21 cellular contexts compared by ENCODE assay signal in the genomic region with DNA sequence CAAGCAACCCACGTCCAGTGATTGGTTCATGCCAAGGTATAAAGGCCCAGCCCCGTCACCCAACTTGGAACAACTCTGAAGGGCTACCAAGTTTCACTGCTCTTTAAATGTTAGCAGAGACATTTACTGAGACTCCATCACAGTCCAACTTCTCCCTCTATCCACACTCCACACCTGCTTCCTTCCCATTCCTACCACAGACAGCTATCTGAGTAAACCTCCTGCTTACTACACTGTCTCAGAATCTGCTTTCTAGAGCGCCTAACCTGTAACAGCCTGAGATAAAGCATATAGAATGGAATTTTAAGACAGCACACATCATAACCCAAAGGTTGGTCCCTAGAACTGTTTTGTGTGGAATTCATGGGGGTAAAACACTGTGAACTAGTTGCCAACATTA.
DNase-seq lines count a peak whose midpoint lies in the region; ATAC-seq and TF ChIP-seq lines count a peak whose summit lies in the region.
"Had no signal": no experiment of that assay in that cellular context is flagged by ENCODE, and none has a peak within 500 bp of the region (broad histone marks: within the 10 kb centered on the region; RNA-seq: fewer than 3 reads in every experiment).

No MANE protein-coding gene starts in this region.

- TF ChIP-seq POLR2A in body of pancreas (IDR thresholded peaks at IDR 0.05) (no peak), sigmoid colon (IDR thresholded peaks at IDR 0.05) (no peak), adrenal gland (IDR thresholded peaks at IDR 0.05) (no peak)

- H3K4me2 ChIP-seq in mesenchymal stem cell (ENCODE audit: low read length, poor library complexity, severe bottlenecking), result no peak overlapping the region

- TF ChIP-seq CTCF in body of pancreas (IDR thresholded peaks at IDR 0.05) (no peak), sigmoid colon (IDR thresholded peaks at IDR 0.05) (no peak), adrenal gland (IDR thresholded peaks at IDR 0.05) (no peak)

- H3K9me3 ChIP-seq in body of pancreas (no peaks in the 10 kb centered on the region), mesenchymal stem cell (ENCODE audit: control insufficient read depth, low read length) (no peaks in the 10 kb centered on the region), sigmoid colon (no peaks in the 10 kb centered on the region), adrenal gland (replicated peaks in 1 of 3) (no peaks in the 10 kb centered on the region)
- H3K9me3 ChIP-seq: Caco-2 had no signal

- no peak overlapping the region for H2BK120ac ChIP-seq in mesenchymal stem cell (ENCODE audit: low read depth, low read length)

- no peaks in the 10 kb centered on the region for H3K4me1 Mint-ChIP-seq in activated naive CD8-positive, alpha-beta T cell treated with anti-CD3 and anti-CD28 coated beads for 36 hours
- H3K4me1 Mint-ChIP-seq: B cell had no signal

- H3K9me3 Mint-ChIP-seq in activated naive CD8-positive, alpha-beta T cell treated with anti-CD3 and anti-CD28 coated beads for 36 hours, result no peaks in the 10 kb centered on the region
- H3K9me3 Mint-ChIP-seq: CD4-positive, alpha-beta T cell had no signal

- H3K36me3 ChIP-seq in ACC112 (ENCODE audit: insufficient read depth, low read length), result no peaks in the 10 kb centered on the region
- H3K36me3 ChIP-seq in body of pancreas (replicated peaks in 1 of 2; ENCODE audit: insufficient read depth in 1 of 2, low read depth in 2 of 2), result no peaks in the 10 kb centered on the region
- H3K36me3 ChIP-seq in mesenchymal stem cell (ENCODE audit: control insufficient read depth in 1 of 2, insufficient read depth in 2 of 2, low read depth in 1 of 2, low read length in 2 of 2), result no peaks in the 10 kb centered on the region
- no peaks in the 10 kb centered on the region for H3K36me3 ChIP-seq in sigmoid colon
- H3K36me3 ChIP-seq in adrenal gland (replicated peaks in 1 of 2), result no peaks in the 10 kb centered on the region

- DNase-seq in body of pancreas, result no peak
- no peak for DNase-seq in mesenchymal stem cell
- DNase-seq in sigmoid colon, result no peak
- no peak for DNase-seq in adrenal gland
- DNase-seq in activated naive CD8-positive, alpha-beta T cell treated with anti-CD3 and anti-CD28 coated beads for 36 hours, result no peak
- DNase-seq in NCI-H2107 (lab: John Stamatoyannopoulos, UW), result no peak
- DNase-seq: 8988T; Caco-2; CD4-positive, alpha-beta T cell; GDM1; KG1; MV-4-11; NCI-H187; NCI-H2227 treated with DMSO at 0.1 percent for 48 hours; NCI-H510A treated with DMSO at 0.1 percent for 48 hours; NCI-H774; Right ventricle myocardium superior had no signal

- H3K4me1 ChIP-seq in ACC112 (ENCODE audit: control insufficient read depth, insufficient read depth, low read length, unreplicated experiment), result peaks cover 22% of the 10 kb centered on the region
- H3K4me1 ChIP-seq in body of pancreas, result peaks cover 34% of the 10 kb centered on the region
- H3K4me1 ChIP-seq in mesenchymal stem cell (ENCODE audit: control insufficient read depth, insufficient read depth, low read depth, low read length), result peaks cover 8% of the 10 kb centered on the region
- H3K4me1 ChIP-seq in sigmoid colon, result peaks cover 0 to 77% (median 47%) of the 10 kb centered on the region in 4 donors
- H3K4me1 ChIP-seq in adrenal gland (replicated peaks in 1 of 2), result peaks cover 5 to 14% of the 10 kb centered on the region in 2 donors

- no peak overlapping the region for H2BK5ac ChIP-seq in mesenchymal stem cell (ENCODE audit: low read depth, low read length, poor library complexity, severe bottlenecking)

- H3K79me2 ChIP-seq in ACC112 (ENCODE audit: control insufficient read depth, insufficient read depth, low read length, unreplicated experiment), result no peaks in the 10 kb centered on the region

- H3K27me3 Mint-ChIP-seq in activated naive CD8-positive, alpha-beta T cell treated with anti-CD3 and anti-CD28 coated beads for 36 hours, result no peaks in the 10 kb centered on the region
- H3K27me3 Mint-ChIP-seq: CD4-positive, alpha-beta T cell had no signal

- no peak overlapping the region for H2BK12ac ChIP-seq in mesenchymal stem cell (ENCODE audit: low read length in 2 of 2)

- no peak overlapping the region for H3K9ac ChIP-seq in mesenchymal stem cell (ENCODE audit: low read length)

- H4K8ac ChIP-seq in mesenchymal stem cell (ENCODE audit: low read length), result no peak overlapping the region

- TF ChIP-seq EP300 in sigmoid colon (IDR thresholded peaks at IDR 0.05), result no peak

- no peak overlapping the region for H3K14ac ChIP-seq in mesenchymal stem cell (ENCODE audit: low read length in 2 of 2)

- H2AFZ ChIP-seq in ACC112 (ENCODE audit: low read length, unreplicated experiment) (no peak overlapping the region), mesenchymal stem cell (ENCODE audit: low read depth, low read length) (no peak overlapping the region)

- no peak overlapping the region for H2BK15ac ChIP-seq in mesenchymal stem cell (ENCODE audit: low read depth, poor library complexity, severe bottlenecking)

- H3K36me3 Mint-ChIP-seq in activated naive CD8-positive, alpha-beta T cell treated with anti-CD3 and anti-CD28 coated beads for 36 hours, result no peaks in the 10 kb centered on the region

- H3K79me1 ChIP-seq in mesenchymal stem cell (replicated peaks; ENCODE audit: low read length, poor library complexity, severe bottlenecking), result no peaks in the 10 kb centered on the region

- no peak overlapping the region for H3K4me3 Mint-ChIP-seq in activated naive CD8-positive, alpha-beta T cell treated with anti-CD3 and anti-CD28 coated beads for 36 hours
- H3K4me3 Mint-ChIP-seq: B cell; CD4-positive, alpha-beta T cell had no signal

- no peak overlapping the region for H3K23ac ChIP-seq in mesenchymal stem cell (ENCODE audit: low read length in 2 of 2)

- H3K4ac ChIP-seq in mesenchymal stem cell (ENCODE audit: low read depth in 1 of 2, low read length in 2 of 2), result no peak overlapping the region

- 43 to 45% methylated on average over 3 of the region's 3 CpGs for WGBS in body of pancreas, 2 donors
- WGBS in mesenchymal stem cell, result 94% methylated on average over 2 of the region's 3 CpGs
- WGBS in sigmoid colon, 2 donors, result 91% methylated on average over 3 of the region's 3 CpGs
- WGBS in adrenal gland, 4 donors, result 92 to 100% (median 93%) methylated on average over 3 of the region's 3 CpGs

- H4K91ac ChIP-seq in mesenchymal stem cell (ENCODE audit: low read length), result no peak overlapping the region

- H3K27me3 ChIP-seq in ACC112 (ENCODE audit: insufficient read depth, low read length) (no peaks in the 10 kb centered on the region), body of pancreas (no peaks in the 10 kb centered on the region), mesenchymal stem cell (ENCODE audit: control insufficient read depth in 1 of 2, insufficient read depth in 1 of 2, low read length in 2 of 2) (no peaks in the 10 kb centered on the region), sigmoid colon (no peaks in the 10 kb centered on the region), adrenal gland (no peaks in the 10 kb centered on the region)

- no peak overlapping the region for H3K18ac ChIP-seq in mesenchymal stem cell (ENCODE audit: low read depth in 1 of 2, low read length in 2 of 2)

- H3K27ac Mint-ChIP-seq in activated naive CD8-positive, alpha-beta T cell treated with anti-CD3 and anti-CD28 coated beads for 36 hours, result no peak overlapping the region
- H3K27ac Mint-ChIP-seq: B cell; CD4-positive, alpha-beta T cell had no signal

- intact Hi-C loops in body of pancreas (cut with DNase I) (no loop called here), sigmoid colon (cut with DNase I) (no loop called here), adrenal gland (cut with DNase I) (no loop called here)

- H3K4me3 ChIP-seq in ACC112 (ENCODE audit: low read depth, low read length) (no peak overlapping the region), body of pancreas (no peak overlapping the region), mesenchymal stem cell (ENCODE audit: insufficient read depth in 1 of 2, low read depth in 1 of 2, low read length in 2 of 2) (no peak overlapping the region), sigmoid colon (no peak overlapping the region), adrenal gland (no peak overlapping the region)

- H2AK5ac ChIP-seq in mesenchymal stem cell (ENCODE audit: low read length, severe bottlenecking), result peak overlapping the region; percentile 84

- H3K27ac ChIP-seq in ACC112 (ENCODE audit: low read depth, low read length), result peak overlapping the region; percentile 21
- peak overlapping the region in 3 of 4 donors; percentile 62 to 66 (median 64) for H3K27ac ChIP-seq in body of pancreas
- H3K27ac ChIP-seq in mesenchymal stem cell (ENCODE audit: low read length, poor library complexity, severe bottlenecking), result peak overlapping the region; percentile 45
- peak overlapping the region; percentile 58 to 70 (median 64) for H3K27ac ChIP-seq in sigmoid colon
- no peak overlapping the region for H3K27ac ChIP-seq in adrenal gland

- no peak for ATAC-seq in body of pancreas
- ATAC-seq in HG02588 (IDR thresholded peaks at IDR 0.05; ENCODE audit: unreplicated experiment), result no peak
- ATAC-seq: HepG2 had no signal

Comparison
In these comparisons a context has a peak if more than half of its experiments do, and no peak if none do; other contexts are left out.
1. H3K27ac ChIP-seq: peak in ACC112 (single experiment), body of pancreas (3 of 4), mesenchymal stem cell (single experiment) and sigmoid colon (4 of 4); none in adrenal gland (0 of 5).